1 cellular context compared by ENCODE assay signal in genomic region chr12:6770600-6770999, GRCh38.
A peak's percentile ranks its signal among the peaks of the same experiment; 100 is the strongest.
TF ChIP-seq lines count a peak whose summit lies in the region.

No MANE protein-coding gene starts in this region.

TF ChIP-seq in H1, 55 proteins besides CTCF, POLR2A, EP300 and RAD21:
- TF ChIP-seq SIX5 (IDR thresholded peaks at IDR 0.05; ENCODE audit: low read depth, low read length) (peak; percentile 27; the same call in 1 of the 2 replicates), MAX (IDR thresholded peaks at IDR 0.05) (no peak), SP1 (IDR thresholded peaks at IDR 0.05; ENCODE audit: low read depth, low read length) (peak; percentile 42; the same call in 1 of the 2 replicates)
